7 cellular contexts compared by ENCODE assay signal in the genomic region with DNA sequence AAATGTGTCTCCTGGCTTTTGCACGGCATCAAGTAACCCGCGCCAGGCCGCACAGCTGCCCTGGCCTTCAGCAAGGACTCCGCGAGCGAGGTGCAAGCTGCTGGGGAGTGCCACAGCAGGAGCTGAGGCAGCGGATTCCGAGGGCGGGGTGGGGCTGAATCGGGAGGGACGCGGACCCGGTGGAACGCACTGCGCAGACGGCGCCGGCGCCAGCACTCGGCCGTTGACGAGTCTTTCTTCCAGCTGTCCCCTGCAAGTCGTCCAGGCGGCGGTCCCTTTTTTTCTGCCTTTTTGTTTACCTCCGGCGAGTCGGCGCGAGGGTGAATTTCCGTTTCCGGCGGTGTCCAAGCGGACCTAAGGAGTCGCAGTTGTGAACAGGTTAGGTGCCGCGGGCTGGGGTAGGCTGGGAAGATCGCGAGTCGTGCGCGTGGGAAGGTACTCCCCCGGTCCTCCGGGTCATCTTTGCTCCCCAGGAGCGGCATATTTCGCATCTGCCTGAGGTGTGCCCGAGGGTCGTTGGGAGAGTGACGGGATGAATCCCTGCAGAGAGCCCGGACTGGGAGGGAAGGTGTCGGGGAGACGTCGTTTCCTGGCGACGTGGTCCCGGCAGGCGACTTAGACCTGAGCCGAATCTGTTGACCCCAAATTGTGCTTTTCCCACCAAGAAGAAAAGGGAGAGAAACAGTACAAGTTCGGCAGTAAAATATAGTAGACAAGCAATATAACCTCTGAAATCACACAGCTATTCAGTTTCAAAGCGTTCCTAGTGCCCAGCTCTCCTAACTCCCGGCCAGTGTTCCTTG.
DNase-seq lines count a peak whose midpoint lies in the region; ATAC-seq and TF ChIP-seq lines count a peak whose summit lies in the region.
"Not testable (repeated sequence)": the region's sequence is repeated elsewhere in the genome, so short reads cannot be mapped to it uniquely, and the experiment has no call there.

No MANE protein-coding gene starts in this region.

- CTCF ChIA-PET in activated B cell treated with CpG ODN at 0.5 μM for 24 hours (lab: Charles Lee) = not testable (repeated sequence)

- peak overlapping the region; percentile 69 for H3K9ac ChIP-seq in iPS-18a (ENCODE audit: low read length)

- POLR2A ChIA-PET in activated B cell treated with CpG ODN at 0.5 μM for 24 hours (lab: Charles Lee) = not testable (repeated sequence)

- peak overlapping the region; percentile 93 for H3K4me3 Mint-ChIP-seq in activated B cell treated with CpG ODN at 0.5 μM for 24 hours

- not testable (repeated sequence) for H3K36me3 Mint-ChIP-seq in activated B cell treated with CpG ODN at 0.5 μM for 24 hours (ENCODE audit: low read depth)

- H3K4me1 ChIP-seq in breast epithelium; iPS-18a (ENCODE audit: control insufficient read depth, low read depth, low read length): not testable (repeated sequence)

- H3K27ac Mint-ChIP-seq in activated B cell treated with CpG ODN at 0.5 μM for 24 hours = not testable (repeated sequence)

- H3K9me3 Mint-ChIP-seq in activated B cell treated with CpG ODN at 0.5 μM for 24 hours = not testable (repeated sequence)

- not testable (repeated sequence) for H3K27me3 Mint-ChIP-seq in activated B cell treated with CpG ODN at 0.5 μM for 24 hours

- not testable (repeated sequence) for TF ChIP-seq CTCF in activated B cell treated with CpG ODN at 0.5 μM for 24 hours (IDR thresholded peaks at IDR 0.05); breast epithelium (IDR thresholded peaks at IDR 0.05); retinal pigment epithelial cell (conservative IDR thresholded peaks at IDR 0.05; ENCODE audit: low read depth, low read length)

- intact Hi-C loops in activated B cell treated with CpG ODN at 0.5 μM for 24 hours (cut with micrococcal nuclease); breast epithelium (cut with DNase I; ENCODE audit: low total_unique reads): not testable (repeated sequence)

- peak overlapping the region; percentile 68 to 87 for H3K27ac ChIP-seq in breast epithelium
- peak overlapping the region; percentile 24 for H3K27ac ChIP-seq in iPS-18a (ENCODE audit: low read length)

- H3K36me3 ChIP-seq in breast epithelium; iPS-18a (ENCODE audit: control insufficient read depth, low read depth, low read length): not testable (repeated sequence)

- TF ChIP-seq POLR2A in breast epithelium (IDR thresholded peaks at IDR 0.05) = not testable (repeated sequence)

- peak; percentile 49 for ATAC-seq in GM18517 (IDR thresholded peaks at IDR 0.05; ENCODE audit: unreplicated experiment)
- peak; percentile 82 for ATAC-seq in HG02973 (IDR thresholded peaks at IDR 0.05; ENCODE audit: unreplicated experiment)
- peak; percentile 81 for ATAC-seq in activated B cell treated with CpG ODN at 0.5 μM for 24 hours (ENCODE audit: low read depth)

- not testable (repeated sequence) for H3K27me3 ChIP-seq in breast epithelium; iPS-18a (ENCODE audit: control insufficient read depth, insufficient read depth, low read length)

- not testable (repeated sequence) for H3K9me3 ChIP-seq in breast epithelium; iPS-18a (ENCODE audit: control insufficient read depth, low read depth, low read length)

- not testable (repeated sequence) for H3K4me1 Mint-ChIP-seq in activated B cell treated with CpG ODN at 0.5 μM for 24 hours

- DNase-seq in NCI-H2081 (lab: John Stamatoyannopoulos, UW) (peak; percentile 71 to 81), activated B cell treated with CpG ODN at 0.5 μM for 24 hours (peak; percentile 41), breast epithelium (ENCODE audit: low spot score in 2 of 2) (peak; percentile 60 to 82)
- not testable (repeated sequence) for DNase-seq in retinal pigment epithelial cell (ENCODE audit: low read depth)

- peak overlapping the region; percentile 49 to 86 (median 63) for H3K4me3 ChIP-seq in breast epithelium
- peak overlapping the region; percentile 59 for H3K4me3 ChIP-seq in iPS-18a (ENCODE audit: low read length)
- H3K4me3 ChIP-seq in retinal pigment epithelial cell (ENCODE audit: low read length) = peak overlapping the region; percentile 73
